ENCODE assay signal across 1 cellular context in genomic region chr2:158460632-158461297, GRCh38.
TF ChIP-seq lines count a peak whose summit lies in the region.

No MANE protein-coding gene starts in this region.

TF ChIP-seq in SK-N-SH, 30 proteins besides CTCF, POLR2A, EP300 and RAD21 (continued from another document):
- TF ChIP-seq USF2 (IDR thresholded peaks at IDR 0.05; ENCODE audit: borderline replicate concordance, low read depth, low read length) = no peak
- no peak for TF ChIP-seq ZBTB33 (IDR thresholded peaks at IDR 0.05; ENCODE audit: borderline replicate concordance, low read depth)
- TF ChIP-seq NRF1 (IDR thresholded peaks at IDR 0.05; ENCODE audit: low read depth, low read length) = no peak
- TF ChIP-seq RXRA (IDR thresholded peaks at IDR 0.05; ENCODE audit: borderline replicate concordance, low read depth) = no peak
- no peak for TF ChIP-seq USF1 (IDR thresholded peaks at IDR 0.05; ENCODE audit: borderline replicate concordance, low read depth)
